Comparison of ENCODE assay signal across 1 cellular context in the genomic region with DNA sequence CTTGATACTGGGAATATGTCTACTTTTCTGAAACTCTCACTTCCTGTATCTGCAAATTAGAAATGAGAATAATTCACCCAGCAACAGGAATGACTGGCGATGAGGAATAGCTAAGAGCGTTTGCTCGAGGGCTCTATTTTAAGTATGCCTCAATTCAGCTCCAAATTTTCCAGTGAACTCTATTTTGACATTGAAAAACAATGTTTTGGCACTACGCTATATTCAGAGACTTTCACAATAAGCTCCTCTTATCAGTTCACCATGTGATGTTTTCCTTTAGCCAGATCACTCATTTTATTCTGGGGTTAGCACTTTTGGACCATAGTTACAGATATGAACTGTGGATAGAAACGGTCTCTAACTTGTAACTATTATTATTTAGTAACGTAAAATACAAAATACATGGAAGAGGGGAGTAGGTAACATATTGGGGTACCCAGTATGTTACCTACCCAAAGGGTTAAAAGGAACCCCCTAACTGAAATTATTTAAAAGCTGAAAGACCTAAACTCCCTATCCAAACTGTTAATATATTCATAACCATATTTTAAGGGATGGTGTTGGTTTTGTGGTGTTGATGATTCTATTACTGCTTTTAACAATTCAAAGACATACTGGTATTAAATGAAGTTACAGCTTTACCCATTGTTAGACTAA.
TF ChIP-seq lines count a peak whose summit lies in the region.

No MANE protein-coding gene starts in this region.

TF ChIP-seq in GM12878, 131 proteins besides CTCF, POLR2A, EP300 and RAD21:
- TF ChIP-seq NBN (IDR thresholded peaks at IDR 0.05) (no peak), SPI1 (IDR thresholded peaks at IDR 0.05; ENCODE audit: borderline replicate concordance, insufficient read depth, low read depth, low read length) (peak; percentile 19; the same call in 1 of the 2 replicates), ZBED1 (IDR thresholded peaks at IDR 0.05; ENCODE audit: borderline replicate concordance) (no peak), RELA (IDR thresholded peaks at IDR 0.05; ENCODE audit: borderline replicate concordance, partially characterized antibody) (no peak), IRF4 (IDR thresholded peaks at IDR 0.05; ENCODE audit: low read depth, low read length) (no peak)
- TF ChIP-seq, protein P1, sequence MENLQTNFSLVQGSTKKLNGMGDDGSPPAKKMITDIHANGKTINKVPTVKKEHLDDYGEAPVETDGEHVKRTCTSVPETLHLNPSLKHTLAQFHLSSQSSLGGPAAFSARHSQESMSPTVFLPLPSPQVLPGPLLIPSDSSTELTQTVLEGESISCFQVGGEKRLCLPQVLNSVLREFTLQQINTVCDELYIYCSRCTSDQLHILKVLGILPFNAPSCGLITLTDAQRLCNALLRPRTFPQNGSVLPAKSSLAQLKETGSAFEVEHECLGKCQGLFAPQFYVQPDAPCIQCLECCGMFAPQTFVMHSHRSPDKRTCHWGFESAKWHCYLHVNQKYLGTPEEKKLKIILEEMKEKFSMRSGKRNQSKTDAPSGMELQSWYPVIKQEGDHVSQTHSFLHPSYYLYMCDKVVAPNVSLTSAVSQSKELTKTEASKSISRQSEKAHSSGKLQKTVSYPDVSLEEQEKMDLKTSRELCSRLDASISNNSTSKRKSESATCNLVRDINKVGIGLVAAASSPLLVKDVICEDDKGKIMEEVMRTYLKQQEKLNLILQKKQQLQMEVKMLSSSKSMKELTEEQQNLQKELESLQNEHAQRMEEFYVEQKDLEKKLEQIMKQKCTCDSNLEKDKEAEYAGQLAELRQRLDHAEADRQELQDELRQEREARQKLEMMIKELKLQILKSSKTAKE (IDR thresholded peaks at IDR 0.05; ENCODE audit: low read depth, poor library complexity, severe bottlenecking): no peak
